In the genomic region with DNA sequence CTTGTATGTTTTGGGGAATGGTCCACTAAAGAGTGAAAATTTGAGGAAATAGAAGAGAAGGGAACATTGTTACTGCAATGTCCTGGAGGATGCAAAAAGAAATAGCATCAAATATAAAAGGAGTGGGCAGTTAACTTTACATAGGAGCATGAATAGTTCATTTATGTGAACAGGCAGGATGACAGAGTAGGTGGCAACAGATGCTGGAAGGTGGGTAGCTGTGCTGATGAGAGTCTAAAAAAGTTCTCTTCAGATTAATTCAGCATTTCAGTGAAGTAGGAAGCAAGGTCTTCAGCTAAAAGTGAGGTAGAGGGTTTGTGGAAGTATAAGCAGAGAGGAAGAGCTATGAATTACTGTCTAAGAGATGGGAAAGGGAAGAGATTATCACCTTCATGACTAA, we compare ENCODE assay signal across 8 cellular contexts.
"Had no signal": no experiment of that assay in that cellular context is flagged by ENCODE, and none has a peak within 500 bp of the region (broad histone marks: within the 10 kb centered on the region; RNA-seq: fewer than 3 reads in every experiment).

No MANE protein-coding gene starts in this region.

- H3K4me1 ChIP-seq: HAP-1 had no signal

- H3K36me3 ChIP-seq: HAP-1 had no signal

- DNase-seq: GM23248, GOT3, H7, H9, HCEC 1CT, HFFc6 had no signal

- H3K4me3 ChIP-seq: GM23248, GM23338, HAP-1 had no signal

- H3K27ac ChIP-seq: GM23248 had no signal
